Comparison of ENCODE assay signal across 1 cellular context in the genomic region with DNA sequence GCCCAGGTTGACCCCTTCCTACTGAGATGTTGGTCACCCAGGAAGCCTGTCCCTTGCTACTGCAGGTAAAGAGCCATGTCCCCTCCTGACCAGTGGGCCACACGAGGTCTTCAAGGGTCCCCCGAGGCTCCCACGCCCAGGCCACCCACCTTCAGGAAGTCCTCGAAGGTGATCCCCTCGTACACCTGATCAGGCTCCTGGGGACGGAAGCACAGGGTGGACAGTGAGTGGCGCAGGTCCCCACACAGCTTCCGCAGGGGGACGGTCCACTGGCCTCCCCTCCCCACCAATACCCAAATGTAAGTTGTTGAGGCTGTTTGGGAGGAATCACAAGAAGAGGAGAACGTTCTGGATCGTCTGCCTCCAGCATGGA.
TF ChIP-seq lines count a peak whose summit lies in the region.

No MANE protein-coding gene starts in this region.

TF ChIP-seq in HepG2, 621 proteins besides CTCF, POLR2A, EP300 and RAD21:
- TF ChIP-seq, protein P1, sequence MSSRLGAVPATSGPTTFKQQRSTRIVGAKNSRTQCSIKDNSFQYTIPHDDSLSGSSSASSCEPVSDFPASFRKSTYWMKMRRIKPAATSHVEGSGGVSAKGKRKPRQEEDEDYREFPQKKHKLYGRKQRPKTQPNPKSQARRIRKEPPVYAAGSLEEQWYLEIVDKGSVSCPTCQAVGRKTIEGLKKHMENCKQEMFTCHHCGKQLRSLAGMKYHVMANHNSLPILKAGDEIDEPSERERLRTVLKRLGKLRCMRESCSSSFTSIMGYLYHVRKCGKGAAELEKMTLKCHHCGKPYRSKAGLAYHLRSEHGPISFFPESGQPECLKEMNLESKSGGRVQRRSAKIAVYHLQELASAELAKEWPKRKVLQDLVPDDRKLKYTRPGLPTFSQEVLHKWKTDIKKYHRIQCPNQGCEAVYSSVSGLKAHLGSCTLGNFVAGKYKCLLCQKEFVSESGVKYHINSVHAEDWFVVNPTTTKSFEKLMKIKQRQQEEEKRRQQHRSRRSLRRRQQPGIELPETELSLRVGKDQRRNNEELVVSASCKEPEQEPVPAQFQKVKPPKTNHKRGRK (CRISPR knock-in tag; IDR thresholded peaks at IDR 0.05): no peak
- TF ChIP-seq, protein P2, sequence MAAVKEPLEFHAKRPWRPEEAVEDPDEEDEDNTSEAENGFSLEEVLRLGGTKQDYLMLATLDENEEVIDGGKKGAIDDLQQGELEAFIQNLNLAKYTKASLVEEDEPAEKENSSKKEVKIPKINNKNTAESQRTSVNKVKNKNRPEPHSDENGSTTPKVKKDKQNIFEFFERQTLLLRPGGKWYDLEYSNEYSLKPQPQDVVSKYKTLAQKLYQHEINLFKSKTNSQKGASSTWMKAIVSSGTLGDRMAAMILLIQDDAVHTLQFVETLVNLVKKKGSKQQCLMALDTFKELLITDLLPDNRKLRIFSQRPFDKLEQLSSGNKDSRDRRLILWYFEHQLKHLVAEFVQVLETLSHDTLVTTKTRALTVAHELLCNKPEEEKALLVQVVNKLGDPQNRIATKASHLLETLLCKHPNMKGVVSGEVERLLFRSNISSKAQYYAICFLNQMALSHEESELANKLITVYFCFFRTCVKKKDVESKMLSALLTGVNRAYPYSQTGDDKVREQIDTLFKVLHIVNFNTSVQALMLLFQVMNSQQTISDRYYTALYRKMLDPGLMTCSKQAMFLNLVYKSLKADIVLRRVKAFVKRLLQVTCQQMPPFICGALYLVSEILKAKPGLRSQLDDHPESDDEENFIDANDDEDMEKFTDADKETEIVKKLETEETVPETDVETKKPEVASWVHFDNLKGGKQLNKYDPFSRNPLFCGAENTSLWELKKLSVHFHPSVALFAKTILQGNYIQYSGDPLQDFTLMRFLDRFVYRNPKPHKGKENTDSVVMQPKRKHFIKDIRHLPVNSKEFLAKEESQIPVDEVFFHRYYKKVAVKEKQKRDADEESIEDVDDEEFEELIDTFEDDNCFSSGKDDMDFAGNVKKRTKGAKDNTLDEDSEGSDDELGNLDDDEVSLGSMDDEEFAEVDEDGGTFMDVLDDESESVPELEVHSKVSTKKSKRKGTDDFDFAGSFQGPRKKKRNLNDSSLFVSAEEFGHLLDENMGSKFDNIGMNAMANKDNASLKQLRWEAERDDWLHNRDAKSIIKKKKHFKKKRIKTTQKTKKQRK (IDR thresholded peaks at IDR 0.05; ENCODE audit: low read length): no peak
- 0 out of 2 replicates have a peak, but pooled peaks have one; percentile 1 for TF ChIP-seq GABPB1 (CRISPR knock-in tag; IDR thresholded peaks at IDR 0.05)
- TF ChIP-seq, protein P3, sequence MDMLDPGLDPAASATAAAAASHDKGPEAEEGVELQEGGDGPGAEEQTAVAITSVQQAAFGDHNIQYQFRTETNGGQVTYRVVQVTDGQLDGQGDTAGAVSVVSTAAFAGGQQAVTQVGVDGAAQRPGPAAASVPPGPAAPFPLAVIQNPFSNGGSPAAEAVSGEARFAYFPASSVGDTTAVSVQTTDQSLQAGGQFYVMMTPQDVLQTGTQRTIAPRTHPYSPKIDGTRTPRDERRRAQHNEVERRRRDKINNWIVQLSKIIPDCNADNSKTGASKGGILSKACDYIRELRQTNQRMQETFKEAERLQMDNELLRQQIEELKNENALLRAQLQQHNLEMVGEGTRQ (IDR thresholded peaks at IDR 0.05; ENCODE audit: low read depth, low read length): no peak
- TF ChIP-seq, protein P3 (CRISPR knock-in tag; IDR thresholded peaks at IDR 0.05; ENCODE audit: borderline replicate concordance): no peak
